ENCODE assay signal across 1 cellular context in the genomic region with DNA sequence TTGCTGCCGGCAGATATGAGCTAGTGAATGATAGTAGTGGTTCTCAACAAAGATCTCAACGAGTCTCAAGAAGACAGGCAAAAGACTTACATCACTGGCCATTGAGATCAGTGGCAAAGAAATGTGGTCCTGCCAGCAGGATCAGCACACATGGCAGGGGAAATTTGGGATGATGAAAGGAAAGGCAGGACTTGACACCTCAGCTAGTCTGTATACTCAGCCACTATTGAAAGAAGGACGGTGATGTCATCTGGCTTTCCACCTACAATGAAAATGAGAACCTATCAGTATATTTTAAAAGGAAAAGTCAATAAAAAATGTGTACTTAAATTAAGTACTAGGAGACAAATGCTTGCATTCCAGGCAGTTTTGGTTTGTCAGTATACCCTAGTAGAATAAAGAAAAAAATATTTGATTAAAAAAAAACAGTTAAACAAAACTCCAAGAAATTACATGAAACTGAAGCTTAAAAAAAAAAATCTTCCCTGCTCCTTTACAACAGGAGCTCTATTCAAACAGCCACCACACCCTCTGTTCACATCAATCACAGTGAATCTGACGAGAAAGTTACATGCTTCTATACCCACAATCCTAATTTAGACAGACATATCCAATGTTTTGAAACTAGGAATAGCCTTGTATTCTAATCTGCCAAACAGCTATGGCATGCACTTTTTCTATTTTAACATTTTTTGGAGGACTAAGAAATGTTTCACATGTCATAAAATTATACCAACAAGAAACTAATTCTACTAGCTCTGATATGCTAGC.
TF ChIP-seq lines count a peak whose summit lies in the region.

No MANE protein-coding gene starts in this region.

TF ChIP-seq in IMR-90, 13 proteins besides CTCF, POLR2A, EP300 and RAD21:
- no peak for TF ChIP-seq CHD1 (IDR thresholded peaks at IDR 0.05; ENCODE audit: low read depth, low read length)
- TF ChIP-seq CEBPB (IDR thresholded peaks at IDR 0.05; ENCODE audit: low read depth, low read length), result no peak
- no peak for TF ChIP-seq RFX5 (IDR thresholded peaks at IDR 0.05; ENCODE audit: low read depth, low read length)
